35 cellular contexts compared by ENCODE assay signal in genomic region chr6:28436404-28436803, GRCh38.
"Had no signal": no experiment of that assay in that cellular context is flagged by ENCODE, and none has a peak within 500 bp of the region (broad histone marks: within the 10 kb centered on the region; RNA-seq: fewer than 3 reads in every experiment).

No MANE protein-coding gene starts in this region.

- H3K4me3 ChIP-seq: MG63 had no signal

- H3K9ac ChIP-seq: KMS-11 had no signal

- H3K9me3 ChIP-seq: MG63 had no signal

- DNase-seq: Karpas-422, Kasumi-1, KBM-7, KG1, MG63, MM.1S, MV-4-11, NCI-H1048, NCI-H1092, NCI-H1092 treated with DMSO at 0.1 percent for 48 hours, NCI-H1105, NCI-H1105 treated with DMSO at 0.1 percent for 48 hours, NCI-H1417, NCI-H1417 treated with DMSO at 0.1 percent for 48 hours, NCI-H1436, NCI-H1436 treated with DMSO at 0.1 percent for 48 hours, NCI-H146, NCI-H1694, NCI-H1694 treated with DMSO at 0.1 percent for 48 hours, NCI-H187, NCI-H187 treated with DMSO at 0.1 percent for 48 hours, NCI-H1930, NCI-H2029, NCI-H2029 treated with DMSO at 0.1 percent for 48 hours, NCI-H2081, NCI-H2081 treated with DMSO at 0.1 percent for 48 hours, NCI-H2107, NCI-H2171, NCI-H2171 treated with DMSO at 0.1 percent for 48 hours, NCI-H2227 treated with DMSO at 0.1 percent for 48 hours, NCI-H226, NCI-H345, NCI-H446, NCI-H446 treated with DMSO at 0.1 percent for 48 hours had no signal

- H3K27me3 ChIP-seq: MG63 had no signal

- H3K27ac ChIP-seq: KMS-11 had no signal

- H3K36me3 ChIP-seq: MG63 had no signal
